8 cellular contexts compared by ENCODE assay signal in genomic region chr11:1572200-1573076, GRCh38. TPM values are rescaled to one million over a fixed set of nuclear protein-coding genes. Genes with fewer than 3 reads are reported as not detected.
A peak's percentile ranks its signal among the peaks of the same experiment; 100 is the strongest.
DNase-seq lines count a peak whose midpoint lies in the region; ATAC-seq and TF ChIP-seq lines count a peak whose summit lies in the region.

DUSP8 (minus strand) TSS chr11:1572271; CDS start chr11:1565826, 6,445 bp downstream.

- H3K4me3 Mint-ChIP-seq in IgD-negative memory B cell (peak within 1 kb of the TSS; percentile 85 to 99 (median 95)), naive B cell (peak within 1 kb of the TSS in 6 of 8 donors; percentile 46 to 85 (median 70))

- DNase-seq in AG08395 (ENCODE audit: low spot score): peak; percentile 97
- peak; percentile 91 for DNase-seq in RKO (ENCODE audit: low spot score)
- DNase-seq in activated effector memory CD4-positive, alpha-beta T cell treated with Interleukin-2 at 50 U/mL for 16 hours: peak; percentile 91
- DNase-seq in fibroblast of mammary gland (ENCODE audit: low read depth): peak; percentile 61
- peak; percentile 93 for DNase-seq in naive B cell
- peak; percentile 87 to 92 for DNase-seq in stimulated activated CD8-positive, alpha-beta memory T cell treated with anti-CD3 and anti-CD28 coated beads, Interleukin-7, amount 100 ng/mL, for 1 hour (ENCODE audit: low read depth in 2 of 2)

- peak within 1 kb of the TSS; percentile 92 to 100 (median 97) for H3K27ac Mint-ChIP-seq in IgD-negative memory B cell
- H3K27ac Mint-ChIP-seq in naive B cell: peak within 1 kb of the TSS in 4 of 6 donors; percentile 65 to 91 (median 84)

- H3K27me3 Mint-ChIP-seq in IgD-negative memory B cell (peaks cover 10% of the 10 kb centered on the region), naive B cell (peaks cover 11 to 58% (median 31%) of the 10 kb centered on the region in 3 donors)

- ATAC-seq in GM19324 (IDR thresholded peaks at IDR 0.05; ENCODE audit: low FRiP score, unreplicated experiment) (peak; percentile 44), naive B cell (ENCODE audit: low read depth in 2 of 2) (peak; percentile 59 to 72)

- H3K4me1 Mint-ChIP-seq in IgD-negative memory B cell (peaks cover 0 to 8% (median 2%) of the 10 kb centered on the region in 3 donors), naive B cell (peaks cover 6 to 13% (median 13%) of the 10 kb centered on the region in 3 donors)

- H3K4me3 ChIP-seq in fibroblast of mammary gland (ENCODE audit: control insufficient read depth, low read depth, low read length): no peak within 1 kb of the TSS

- H3K9me3 Mint-ChIP-seq in IgD-negative memory B cell (no peaks in the 10 kb centered on the region), naive B cell (peaks cover 0 to under 1% (median 0%) of the 10 kb centered on the region in 7 donors)

- no peak for TF ChIP-seq CTCF in fibroblast of mammary gland (conservative IDR thresholded peaks at IDR 0.05; ENCODE audit: control insufficient read depth, insufficient read depth, low read depth, low read length)

- H3K36me3 Mint-ChIP-seq in IgD-negative memory B cell: no peaks in the 10 kb centered on the region
- no peaks in the 10 kb centered on the region for H3K36me3 Mint-ChIP-seq in naive B cell

RNA-seq across cellular contexts. Expression of gene DUSP8, which starts in this region (rescaled TPM):
- polyA plus RNA-seq in IgD-negative memory B cell (1.2 TPM), naive B cell (ENCODE audit: low read depth in 6 of 6) (under 1 TPM in 3 of 6 donors, not detected in 3; 0.05 to 0.09 (median 0.07) TPM)

Comparison
In these comparisons a context has a peak if more than half of its experiments do, and no peak if none do; other contexts are left out.
1. Peak in DNase-seq and ATAC-seq in naive B cell; RNA of the gene not detected or under 1 TPM.